In the genomic region with DNA sequence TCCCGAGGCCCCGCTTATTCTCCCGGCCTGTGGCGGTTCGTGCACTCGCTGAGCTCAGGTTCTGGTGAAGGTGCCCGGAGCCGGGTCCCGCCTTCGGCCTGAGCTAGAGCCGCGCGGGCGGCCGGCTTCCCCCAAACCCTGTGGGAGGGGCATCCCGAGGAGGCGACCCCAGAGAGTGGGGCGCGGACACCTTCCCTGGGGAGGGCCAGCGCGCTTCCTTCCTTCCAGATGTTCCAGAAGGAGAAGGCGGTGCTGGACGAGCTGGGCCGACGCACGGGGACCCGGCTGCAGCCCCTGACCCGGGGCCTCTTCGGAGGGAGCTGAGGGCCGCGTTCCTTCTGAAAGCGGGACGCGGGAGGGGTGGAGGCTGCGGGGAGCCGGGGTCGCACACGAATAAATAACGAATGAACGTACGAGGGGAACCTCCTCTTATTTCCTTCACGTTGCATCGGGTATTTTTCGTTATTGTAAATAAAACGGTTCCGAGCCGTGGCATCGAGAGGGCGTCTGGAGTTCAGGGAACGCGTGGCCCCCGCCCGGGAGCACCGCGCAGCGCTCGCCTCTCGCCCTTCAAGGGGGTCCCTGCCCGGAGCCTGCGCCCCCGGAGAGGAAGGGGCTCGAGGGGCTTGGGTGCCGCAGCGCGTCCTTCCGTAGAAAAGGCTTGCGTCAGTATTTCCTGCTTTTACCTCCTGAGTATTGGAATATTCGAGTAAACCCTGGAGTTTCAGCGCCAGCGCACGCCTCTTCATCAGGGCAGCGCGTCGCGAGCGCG, we compare ENCODE assay signal across 10 cellular contexts. TPM values are rescaled to one million over a fixed set of nuclear protein-coding genes. Genes with fewer than 3 reads are reported as not detected.
DNase-seq lines count a peak whose midpoint lies in the region; ATAC-seq and TF ChIP-seq lines count a peak whose summit lies in the region.
"Had no signal": no experiment of that assay in that cellular context is flagged by ENCODE, and none has a peak within 500 bp of the region (broad histone marks: within the 10 kb centered on the region; RNA-seq: fewer than 3 reads in every experiment).

No MANE protein-coding gene starts in this region.

- H3K4me1 Mint-ChIP-seq in neural progenitor cell, result peaks cover 6% of the 10 kb centered on the region

- H3K27me3 Mint-ChIP-seq in neural progenitor cell (ENCODE audit: insufficient read depth, low read depth), result peaks cover 5% of the 10 kb centered on the region

- H3K4me3 ChIP-seq in BLaER1, result peak overlapping the region; percentile 63
- H3K4me3 ChIP-seq in RWPE2 (ENCODE audit: severe bottlenecking), result peak overlapping the region; percentile 18
- peak overlapping the region in 2 of 4 experiments; percentile 40 to 41 for H3K4me3 ChIP-seq in fibroblast of lung (replicated peaks in 1 of 4; ENCODE audit: control extremely low read depth in 1 of 4, insufficient read depth in 1 of 4, low read depth in 3 of 4, low read length in 4 of 4)
- H3K4me3 ChIP-seq in neural progenitor cell, result peak overlapping the region; percentile 21

- H3K4me3 Mint-ChIP-seq in neural progenitor cell, result no peak overlapping the region

- H3K9ac ChIP-seq in BLaER1 (peak overlapping the region; percentile 56), fibroblast of lung (ENCODE audit: insufficient read depth, low read length) (no peak overlapping the region), neural progenitor cell (no peak overlapping the region)

- H3F3A ChIP-seq in neural progenitor cell (ENCODE audit: low read depth), result peaks cover 12% of the 10 kb centered on the region

- H3K9me3 ChIP-seq in BLaER1, result no peaks in the 10 kb centered on the region
- H3K9me3 ChIP-seq in RWPE2 (ENCODE audit: severe bottlenecking), result no peaks in the 10 kb centered on the region
- H3K9me3 ChIP-seq in fibroblast of lung (ENCODE audit: control insufficient read depth, insufficient read depth, low read depth, low read length), result no peaks in the 10 kb centered on the region
- H3K9me3 ChIP-seq in neural progenitor cell (ENCODE audit: low read depth), result no peaks in the 10 kb centered on the region

- H4K20me1 ChIP-seq in BLaER1, result no peaks in the 10 kb centered on the region; the same call in 1 of the 2 replicates
- no peaks in the 10 kb centered on the region for H4K20me1 ChIP-seq in fibroblast of lung (ENCODE audit: control insufficient read depth, extremely low read depth, insufficient read depth, low read length)
- no peaks in the 10 kb centered on the region for H4K20me1 ChIP-seq in neural progenitor cell (ENCODE audit: low read depth)

- peaks cover 22% of the 10 kb centered on the region for H3K4me1 ChIP-seq in BLaER1
- no peaks in the 10 kb centered on the region for H3K4me1 ChIP-seq in RWPE2 (ENCODE audit: insufficient read depth, poor library complexity, severe bottlenecking)
- peaks cover 9% of the 10 kb centered on the region for H3K4me1 ChIP-seq in fibroblast of lung (ENCODE audit: control insufficient read depth, extremely low read depth, insufficient read depth, low read length)
- H3K4me1 ChIP-seq in neural progenitor cell, result no peaks in the 10 kb centered on the region

- peak overlapping the region; percentile 96 for H3K27ac Mint-ChIP-seq in neural progenitor cell

- peaks cover 21% of the 10 kb centered on the region for H3K36me3 Mint-ChIP-seq in neural progenitor cell

- H3K36me3 ChIP-seq in BLaER1 (peaks cover 47% of the 10 kb centered on the region), RWPE2 (ENCODE audit: low read depth) (0 out of 2 replicates have a peak, but pooled peaks cover 6% of the 10 kb centered on the region), fibroblast of lung (ENCODE audit: control insufficient read depth, insufficient read depth, low read length) (peaks cover 3% of the 10 kb centered on the region), neural progenitor cell (no peaks in the 10 kb centered on the region)

- H3K27ac ChIP-seq in BLaER1 (peak overlapping the region; percentile 51; the same call in 1 of the 2 replicates), RWPE2 (ENCODE audit: poor library complexity, severe bottlenecking) (no peak overlapping the region), fibroblast of lung (ENCODE audit: insufficient read depth, low read length) (peak overlapping the region; percentile 43), neural progenitor cell (no peak overlapping the region)

- H3K27me3 ChIP-seq in BLaER1, result peaks cover 9% of the 10 kb centered on the region; the same call in 1 of the 2 replicates
- H3K27me3 ChIP-seq in RWPE2 (ENCODE audit: insufficient read depth, poor library complexity, severe bottlenecking), result no peaks in the 10 kb centered on the region
- H3K27me3 ChIP-seq in fibroblast of lung (ENCODE audit: control insufficient read depth, insufficient read depth, low read length), result no peaks in the 10 kb centered on the region
- H3K27me3 ChIP-seq in neural progenitor cell, result peaks cover 9% of the 10 kb centered on the region

- H3K4me2 ChIP-seq in BLaER1 (peak overlapping the region; percentile 86), fibroblast of lung (ENCODE audit: extremely low read depth, insufficient read depth, low read length) (peak overlapping the region; percentile 77), neural progenitor cell (peak overlapping the region; percentile 54)

- ATAC-seq in RWPE2 (ENCODE audit: low read depth) (no peak; the same call in 1 of the 3 replicates), GM19455 (IDR thresholded peaks at IDR 0.05; ENCODE audit: unreplicated experiment) (no peak), GM21825 (IDR thresholded peaks at IDR 0.05; ENCODE audit: unreplicated experiment) (no peak), HG02870 (IDR thresholded peaks at IDR 0.05; ENCODE audit: unreplicated experiment) (no peak), HG03135 (IDR thresholded peaks at IDR 0.05; ENCODE audit: unreplicated experiment) (no peak)

- DNase-seq in RWPE2 (ENCODE audit: low spot score) (no peak), fibroblast of lung (ENCODE audit: low read depth in 2 of 2) (peak; percentile 25 to 33), neural progenitor cell (ENCODE audit: low spot score) (no peak)
- DNase-seq: anterior cingulate cortex; stimulated activated CD4-positive, alpha-beta T cell treated with anti-CD3 and anti-CD28 coated beads, Interleukin-4, amount 100 ng/mL, for 4 hours had no signal

- H3K9me3 Mint-ChIP-seq in neural progenitor cell, result no peaks in the 10 kb centered on the region

- no peak for TF ChIP-seq CTCF in RWPE2 (IDR thresholded peaks at IDR 0.05; ENCODE audit: poor library complexity, severe bottlenecking)
- no peak for TF ChIP-seq CTCF in fibroblast of lung (conservative IDR thresholded peaks at IDR 0.05 in 1 of 2, IDR thresholded peaks at IDR 0.05 in 1 of 2; ENCODE audit: low read depth in 1 of 2, low read length in 2 of 2)
- no peak for TF ChIP-seq CTCF in neural progenitor cell (IDR thresholded peaks at IDR 0.05)

- peak overlapping the region; percentile 73 for H2AFZ ChIP-seq in fibroblast of lung (ENCODE audit: low read length)
- H2AFZ ChIP-seq in neural progenitor cell (replicated peaks), result no peak overlapping the region

- H3K79me2 ChIP-seq in fibroblast of lung (ENCODE audit: control insufficient read depth, insufficient read depth, low read length), result no peaks in the 10 kb centered on the region
- no peaks in the 10 kb centered on the region for H3K79me2 ChIP-seq in neural progenitor cell (ENCODE audit: low read depth)

RNA-seq across cellular contexts. Expression of a gene that starts 11.4 kb away (rescaled TPM):
- 15.9 and 23.6 TPM in 2 replicates for total RNA-seq in fibroblast of lung
- polyA plus RNA-seq in fibroblast of lung, result 18.6 and 22.5 TPM in 2 replicates
- 16.1 and 16.9 TPM in 2 replicates for polyA plus RNA-seq in fibroblast of lung (2012)
- 9.3 TPM in 1 of 2 replicates, not detected in the other for polyA minus RNA-seq in fibroblast of lung (ENCODE audit: low replicate concordance)
- total RNA-seq in neural progenitor cell (ENCODE audit: low replicate concordance), result 42.2 and 47.3 TPM in 2 replicates

RNA-seq across cellular contexts. Expression of a gene that starts 12.1 kb away (rescaled TPM):
- 64.6 and 71.9 TPM in 2 replicates for total RNA-seq in fibroblast of lung
- 40.4 and 52.4 TPM in 2 replicates for polyA plus RNA-seq in fibroblast of lung
- 42.3 and 46.0 TPM in 2 replicates for polyA plus RNA-seq in fibroblast of lung (2012)
- polyA minus RNA-seq in fibroblast of lung (ENCODE audit: low replicate concordance), result 60.8 and 91.0 TPM in 2 replicates
- total RNA-seq in neural progenitor cell (ENCODE audit: low replicate concordance), result 72.4 and 101 TPM in 2 replicates

RNA-seq across cellular contexts. Expression of a gene that starts 26.2 kb away (rescaled TPM):
- total RNA-seq in fibroblast of lung, result 1.3 and 2.5 TPM in 2 replicates
- polyA plus RNA-seq in fibroblast of lung, result 1.4 and 2.3 TPM in 2 replicates
- polyA plus RNA-seq in fibroblast of lung (2012), result 0.73 and 2.5 TPM in 2 replicates
- 3.1 and 4.3 TPM in 2 replicates for polyA minus RNA-seq in fibroblast of lung (ENCODE audit: low replicate concordance)
- 26.2 and 49.2 TPM in 2 replicates for total RNA-seq in neural progenitor cell (ENCODE audit: low replicate concordance)

RNA-seq across cellular contexts. Expression of a gene that starts 26.5 kb away (rescaled TPM):
- total RNA-seq in fibroblast of lung, result 15.7 and 26.1 TPM in 2 replicates
- 7.4 and 11.1 TPM in 2 replicates for polyA plus RNA-seq in fibroblast of lung
- 9.9 and 12.6 TPM in 2 replicates for polyA plus RNA-seq in fibroblast of lung (2012)
- 33.4 and 56.0 TPM in 2 replicates for polyA minus RNA-seq in fibroblast of lung (ENCODE audit: low replicate concordance)
- 32.3 and 42.0 TPM in 2 replicates for total RNA-seq in neural progenitor cell (ENCODE audit: low replicate concordance)

Comparison
In these comparisons a context has a peak if more than half of its experiments do, and no peak if none do; other contexts are left out.
1. H3K27ac ChIP-seq: peak in BLaER1 (single experiment) and fibroblast of lung (single experiment); none in RWPE2 (single experiment) and neural progenitor cell (single experiment).
2. DNase-seq: peak in fibroblast of lung (2 of 2); none in RWPE2 (single experiment) and neural progenitor cell (single experiment).
3. Peak in every context shown above with its lines, with median percentiles within 50 percentile points of each other: H3K4me2 ChIP-seq.